In the genomic region with DNA sequence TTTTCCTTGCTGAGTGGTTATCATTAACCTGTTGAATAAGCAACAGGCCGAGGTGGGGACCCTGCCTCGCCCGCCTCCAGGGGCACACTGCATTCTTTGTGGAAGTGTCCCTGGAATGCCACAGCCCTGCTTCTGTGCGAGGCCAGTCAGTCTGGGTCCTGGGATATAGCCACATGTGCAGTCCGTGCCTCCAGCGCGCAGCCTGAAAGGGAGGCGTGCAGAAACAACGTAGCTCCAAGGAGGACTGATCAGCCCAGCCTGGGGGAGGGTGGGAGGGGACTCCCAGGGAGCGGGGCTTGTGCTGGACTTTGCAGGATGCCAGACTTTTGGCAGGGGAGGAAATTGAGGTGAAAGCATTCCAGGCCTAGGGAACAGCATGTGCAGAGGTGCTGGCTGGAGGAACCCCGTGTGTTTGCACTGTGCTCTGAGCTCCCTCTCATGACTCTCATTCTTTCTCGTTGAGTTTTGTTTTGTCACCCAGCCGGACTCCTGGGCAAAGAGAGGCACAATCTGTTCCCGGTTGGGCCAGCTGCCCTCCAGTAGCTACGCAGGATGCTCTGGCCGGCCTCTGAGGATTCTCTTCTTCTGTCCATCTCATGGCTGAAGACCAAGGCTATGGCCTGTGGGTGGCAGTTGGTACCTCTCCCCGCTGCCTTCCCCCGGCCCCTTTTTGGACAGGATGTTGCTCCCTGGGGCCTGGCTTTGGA, we compare ENCODE assay signal across 21 cellular contexts. TPM values are rescaled to one million over a fixed set of nuclear protein-coding genes. Genes with fewer than 3 reads are reported as not detected.
DNase-seq lines count a peak whose midpoint lies in the region; ATAC-seq and TF ChIP-seq lines count a peak whose summit lies in the region.
"Had no signal": no experiment of that assay in that cellular context is flagged by ENCODE, and none has a peak within 500 bp of the region (broad histone marks: within the 10 kb centered on the region; RNA-seq: fewer than 3 reads in every experiment).

No MANE protein-coding gene starts in this region.

- in situ Hi-C loops in G401 (cut with HindIII; ENCODE audit: low sequenced_read_pairs) = no loop called here

- H3K4me3 ChIP-seq in body of pancreas (no peak overlapping the region), thoracic aorta (no peak overlapping the region), SJCRH30 (no peak overlapping the region)
- H3K4me3 ChIP-seq: heart left ventricle, thyroid gland had no signal

- H3K9me3 ChIP-seq in body of pancreas (no peaks in the 10 kb centered on the region), thoracic aorta (no peaks in the 10 kb centered on the region), SJCRH30 (replicated peaks) (no peaks in the 10 kb centered on the region)
- H3K9me3 ChIP-seq: Caco-2, heart left ventricle, thyroid gland had no signal

- no peak for TF ChIP-seq CTCF in body of pancreas (IDR thresholded peaks at IDR 0.05)
- TF ChIP-seq CTCF in thoracic aorta (IDR thresholded peaks at IDR 0.05) = no peak

- TF ChIP-seq POLR2A in body of pancreas (IDR thresholded peaks at IDR 0.05) = no peak

- ATAC-seq in body of pancreas = peak; percentile 63
- no peak for ATAC-seq in thoracic aorta (ENCODE audit: insufficient number of reproducible peaks, low FRiP score, low read depth)
- ATAC-seq: activated naive CD4-positive, alpha-beta T cell treated with anti-CD3 and anti-CD28 coated beads, Interleukin-2, amount 50 U/mL, for 72 hours; sciatic nerve had no signal

- intact Hi-C loops in body of pancreas (cut with DNase I) = no loop called here

- H3K4me1 ChIP-seq in body of pancreas (peaks cover 48% of the 10 kb centered on the region), thoracic aorta (ENCODE audit: control insufficient read depth in 1 of 2, low read depth in 2 of 2) (peaks cover 4 to 20% of the 10 kb centered on the region in 2 donors), SJCRH30 (peaks cover 4% of the 10 kb centered on the region; the same call in 1 of the 2 replicates)
- H3K4me1 ChIP-seq: Caco-2 had no signal

- H3K27me3 ChIP-seq in body of pancreas (no peaks in the 10 kb centered on the region), thoracic aorta (replicated peaks; ENCODE audit: insufficient read depth) (no peaks in the 10 kb centered on the region), SJCRH30 (no peaks in the 10 kb centered on the region)
- H3K27me3 ChIP-seq: heart left ventricle, thyroid gland had no signal

- 68 to 78% methylated on average over 12 to 16 of the region's 18 CpGs for WGBS in body of pancreas, 2 donors

- H3K36me3 ChIP-seq in body of pancreas (replicated peaks in 1 of 2; ENCODE audit: insufficient read depth in 1 of 2, low read depth in 2 of 2) = no peaks in the 10 kb centered on the region
- H3K36me3 ChIP-seq in thoracic aorta = no peaks in the 10 kb centered on the region
- no peaks in the 10 kb centered on the region for H3K36me3 ChIP-seq in SJCRH30
- H3K36me3 ChIP-seq: heart left ventricle, thyroid gland had no signal

- H3K27ac ChIP-seq in body of pancreas (peak overlapping the region in 3 of 4 donors; percentile 47 to 63 (median 52)), thoracic aorta (peak overlapping the region; percentile 70 to 81), SJCRH30 (no peak overlapping the region)
- H3K27ac ChIP-seq: heart left ventricle, thyroid gland had no signal

- DNase-seq in G401 (ENCODE audit: low spot score) (peak; percentile 76), body of pancreas (peak in 2 of 4 donors; percentile 41 to 49), medulla oblongata (ENCODE audit: extremely low spot score) (peak; percentile 72), thoracic aorta (ENCODE audit: low spot score) (no peak), SJCRH30 (no peak), SIG-M5 treated with dmso at 0.1 percent for 504 hours (lab: John Stamatoyannopoulos, UW; ENCODE audit: unreplicated experiment) (no peak)
- DNase-seq in activated CD4-positive, alpha-beta T cell treated with anti-CD3 and anti-CD28 coated beads for 48 hours = no peak
- DNase-seq: activated CD4-positive, alpha-beta T cell treated with anti-CD3 and anti-CD28 coated beads for 1 hour; Caco-2; H9; heart left ventricle; mammary epithelial cell; naive B cell; NCI-H1417; NCI-H2171; NCI-H526 treated with DMSO at 0.1 percent for 48 hours; stimulated activated CD4-positive, alpha-beta T cell treated with anti-CD3 and anti-CD28 coated beads, Interleukin-2, amount 100 ng/mL, for 24 hours; stimulated activated naive CD4-positive, alpha-beta T cell; thyroid gland had no signal

RNA-seq across cellular contexts. Expression of gene HPCAL1, which starts 39.7 kb away (rescaled TPM):
- 12.7 and 34.8 TPM in 2 replicates for total RNA-seq in G401 (2014; rRNA removed; shearing (Covaris generic))
- total RNA-seq in body of pancreas (10 to 100 TPM; 41.0 to 66.3 TPM), thoracic aorta (10 to 100 TPM; 34.6 to 50.2 TPM)
- total RNA-seq in SJCRH30 (2014; rRNA removed; shearing (Covaris generic)) = 51.7 and 52.4 TPM in 2 replicates

Comparison
In these comparisons a context has a peak if more than half of its experiments do, and no peak if none do; other contexts are left out.
1. DNase-seq: peak in G401 (single experiment) and medulla oblongata (single experiment); none in thoracic aorta (single experiment), SJCRH30 (0 of 2), activated CD4-positive, alpha-beta T cell treated with anti-CD3 and anti-CD28 coated beads for 48 hours (single experiment) and SIG-M5 treated with dmso at 0.1 percent for 504 hours (single experiment).